In the genomic region with DNA sequence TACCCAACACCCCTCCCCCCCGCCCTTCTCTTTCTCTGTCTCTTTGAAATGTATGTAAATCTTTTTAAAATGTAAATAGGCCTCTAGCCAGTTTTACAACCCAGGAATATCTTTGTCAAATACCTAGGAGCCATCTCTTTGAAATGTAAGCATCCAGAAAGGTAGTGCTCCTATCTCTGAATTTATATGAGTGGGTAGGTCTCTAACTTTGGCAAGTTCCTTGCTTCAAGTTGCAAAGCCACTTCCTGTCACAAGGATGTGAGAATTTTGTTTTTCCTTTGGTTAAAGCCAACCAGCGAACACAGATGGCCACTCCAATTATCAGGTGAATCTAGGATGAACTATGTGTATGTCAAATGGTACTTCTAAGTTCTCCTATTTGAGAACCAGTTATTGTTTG, we compare ENCODE assay signal across 21 cellular contexts. TPM values are rescaled to one million over a fixed set of nuclear protein-coding genes. Genes with fewer than 3 reads are reported as not detected.
"Had no signal": no experiment of that assay in that cellular context is flagged by ENCODE, and none has a peak within 500 bp of the region (broad histone marks: within the 10 kb centered on the region; RNA-seq: fewer than 3 reads in every experiment).

No MANE protein-coding gene starts in this region.

- H3K4me1 ChIP-seq: ascending aorta, left lung, right lobe of liver, transverse colon had no signal

- H3K4me3 ChIP-seq: ascending aorta, left lung, prostate gland, right lobe of liver, transverse colon had no signal

- H3K36me3 Mint-ChIP-seq: activated CD4-positive, alpha-beta memory T cell treated with anti-CD3 and anti-CD28 coated beads for 36 hours; natural killer cell treated with Interleukin-12 subunit alpha and Interleukin-12 subunit beta and Interleukin-15 and Interleukin-18, amount 100 ng/mL, for 72 hours; T-cell had no signal

- H3K9me3 Mint-ChIP-seq: activated CD4-positive, alpha-beta memory T cell treated with anti-CD3 and anti-CD28 coated beads for 36 hours; activated T-cell treated with anti-CD3 and anti-CD28 coated beads, Interleukin-2, amount 50 U/mL, for 4 hours; natural killer cell treated with Interleukin-12 subunit alpha and Interleukin-12 subunit beta and Interleukin-15 and Interleukin-18, amount 100 ng/mL, for 72 hours; stimulated activated memory B cell treated with anti-CD40 and anti-IgM and Interleukin-4, amounts not matched to agents 10 μg/mL and 1 μg/mL and 100 μg/mL, for 72 hours; T-cell had no signal

- H3K27me3 ChIP-seq: ascending aorta, right lobe of liver had no signal

- H3K9me3 ChIP-seq: left lung, prostate gland, right lobe of liver, transverse colon had no signal

- H3K27me3 Mint-ChIP-seq: activated CD4-positive, alpha-beta memory T cell treated with anti-CD3 and anti-CD28 coated beads for 36 hours had no signal

- H3K4me1 Mint-ChIP-seq: stimulated activated memory B cell treated with anti-CD40 and anti-IgM and Interleukin-4, amounts not matched to agents 10 μg/mL and 1 μg/mL and 100 μg/mL, for 72 hours had no signal

- H3K27ac ChIP-seq: ascending aorta, left lung, prostate gland, right lobe of liver, transverse colon had no signal

- H3K27ac Mint-ChIP-seq: activated CD4-positive, alpha-beta memory T cell treated with anti-CD3 and anti-CD28 coated beads for 36 hours; endodermal cell; natural killer cell treated with Interleukin-12 subunit alpha and Interleukin-12 subunit beta and Interleukin-15 and Interleukin-18, amount 100 ng/mL, for 72 hours; stimulated activated memory B cell treated with anti-CD40 and anti-IgM and Interleukin-4, amounts not matched to agents 10 μg/mL and 1 μg/mL and 100 μg/mL, for 72 hours; T-cell had no signal

- DNase-seq: activated CD4-positive, alpha-beta memory T cell treated with anti-CD3 and anti-CD28 coated beads for 36 hours; activated gamma-delta T cell; activated T-cell treated with anti-CD3 and anti-CD28 coated beads, Interleukin-2, amount 50 U/mL, for 4 hours; endodermal cell; left lung; occipital lobe; right lobe of liver; T-cell; transverse colon had no signal

- H3K4me3 Mint-ChIP-seq: activated CD4-positive, alpha-beta memory T cell treated with anti-CD3 and anti-CD28 coated beads for 36 hours; activated T-cell treated with anti-CD3 and anti-CD28 coated beads, Interleukin-2, amount 50 U/mL, for 4 hours; endodermal cell; natural killer cell treated with Interleukin-12 subunit alpha and Interleukin-12 subunit beta and Interleukin-15 and Interleukin-18, amount 100 ng/mL, for 72 hours; stimulated activated memory B cell treated with anti-CD40 and anti-IgM and Interleukin-4, amounts not matched to agents 10 μg/mL and 1 μg/mL and 100 μg/mL, for 72 hours had no signal

- H3K36me3 ChIP-seq: ascending aorta, left lung, prostate gland, right lobe of liver, transverse colon had no signal

RNA-seq across cellular contexts. Expression of a gene that starts 6.2 kb away (rescaled TPM):
- total RNA-seq: activated CD4-positive, alpha-beta memory T cell treated with anti-CD3 and anti-CD28 coated beads for 36 hours; activated T-cell treated with anti-CD3 and anti-CD28 coated beads, Interleukin-2, amount 50 U/mL, for 4 hours; bronchial epithelial cell; chondrocyte; dermis microvascular lymphatic vessel endothelial cell; endodermal cell; esophagus mucosa; glomerular endothelial cell; left lung; mucosa of gallbladder; natural killer cell treated with Interleukin-12 subunit alpha and Interleukin-12 subunit beta and Interleukin-15 and Interleukin-18, amount 100 ng/mL, for 72 hours; occipital lobe; T-cell; transverse colon had no signal
- polyA plus RNA-seq: keratinocyte had no signal

RNA-seq across cellular contexts. Expression of a gene that starts 24.3 kb away (rescaled TPM):
- total RNA-seq: activated CD4-positive, alpha-beta memory T cell treated with anti-CD3 and anti-CD28 coated beads for 36 hours; activated T-cell treated with anti-CD3 and anti-CD28 coated beads, Interleukin-2, amount 50 U/mL, for 4 hours; ascending aorta; bronchial epithelial cell; chondrocyte; dermis microvascular lymphatic vessel endothelial cell; endodermal cell; esophagus mucosa; glomerular endothelial cell; left lung; mucosa of gallbladder; natural killer cell treated with Interleukin-12 subunit alpha and Interleukin-12 subunit beta and Interleukin-15 and Interleukin-18, amount 100 ng/mL, for 72 hours; occipital lobe; prostate gland; right lobe of liver; subcutaneous adipose tissue; T-cell; transverse colon had no signal
- polyA plus RNA-seq: keratinocyte had no signal
